Comparison of ENCODE assay signal across 9 cellular contexts in genomic region chr1:43994794-43995790, GRCh38. TPM values are rescaled to one million over a fixed set of nuclear protein-coding genes. Genes with fewer than 3 reads are reported as not detected.
DNase-seq lines count a peak whose midpoint lies in the region; ATAC-seq, FAIRE-seq and TF ChIP-seq lines count a peak whose summit lies in the region.
"Had no signal": no experiment of that assay in that cellular context is flagged by ENCODE, and none has a peak within 500 bp of the region (broad histone marks: within the 10 kb centered on the region; RNA-seq: fewer than 3 reads in every experiment).

No MANE protein-coding gene starts in this region.

- intact Hi-C loops in HepG2 (cut with micrococcal nuclease; ENCODE audit: unreplicated experiment), result loop anchor here (2.0 kb wide), 1 partner anchor 42 kb away; no protein-coding TSS in a partner anchor
- intact Hi-C loops in right lobe of liver (cut with DNase I), result no loop called here

- H3K4me3 ChIP-seq in HepG2 (replicated peaks in 1 of 3; ENCODE audit: insufficient read depth in 1 of 3, low read depth in 2 of 3, low read length in 3 of 3), result no peak overlapping the region
- no peak overlapping the region for H3K4me3 ChIP-seq in right lobe of liver
- no peak overlapping the region for H3K4me3 ChIP-seq in cardiac fibroblast (replicated peaks in 1 of 2; ENCODE audit: low read depth in 2 of 2, low read length in 2 of 2)
- H3K4me3 ChIP-seq in tibial nerve, result no peak overlapping the region

- H3K4me2 ChIP-seq in HepG2 (ENCODE audit: low read depth, low read length), result no peak overlapping the region

- no peak for TF ChIP-seq POLR2A in HepG2 (IDR thresholded peaks at IDR 0.05; ENCODE audit: insufficient read depth in 1 of 2, low read depth in 2 of 2, low read length in 2 of 2)
- TF ChIP-seq POLR2A in right lobe of liver (IDR thresholded peaks at IDR 0.05), result no peak
- no peak for TF ChIP-seq POLR2A in tibial nerve (IDR thresholded peaks at IDR 0.05)

- H3K9ac ChIP-seq in HepG2 (ENCODE audit: insufficient read depth, low read depth, low read length), result no peak overlapping the region

- no TSS peak for BruUV-seq in HepG2 (replicated peaks; lab: Mats Ljungman, UMichigan)

- DNase-seq in HepG2 (ENCODE audit: low spot score), result peak; percentile 40
- no peak for DNase-seq in right lobe of liver
- peak; percentile 44 for DNase-seq in NCI-H526 treated with DMSO at 0.1 percent for 48 hours (lab: John Stamatoyannopoulos, UW)
- DNase-seq in cardiac fibroblast (ENCODE audit: low read depth in 2 of 2), result peak; percentile 38 to 39
- DNase-seq in urothelium cell line (ENCODE audit: low spot score), result peak; percentile 68
- DNase-seq in tibial nerve (ENCODE audit: low spot score in 2 of 2), result no peak
- DNase-seq: effector CD4-positive, alpha-beta T cell had no signal

- no peaks in the 10 kb centered on the region for H3K9me3 ChIP-seq in HepG2 (ENCODE audit: low read length)
- no peaks in the 10 kb centered on the region for H3K9me3 ChIP-seq in right lobe of liver
- no peaks in the 10 kb centered on the region for H3K9me3 ChIP-seq in tibial nerve

- POLR2A ChIA-PET in HepG2 (lab: Yijun Ruan, JAX), result interaction anchor here (1.1 to 1.2 kb wide), 2 partner anchors 17 to 48 kb away, joined by 3 to 4 read pairs; no protein-coding TSS in a partner anchor

- H3K36me3 ChIP-seq in HepG2 (replicated peaks in 1 of 2; ENCODE audit: control insufficient read depth in 1 of 2, insufficient read depth in 2 of 2, low read length in 2 of 2) (peaks cover 2 to 3% of the 10 kb centered on the region in 2 experiments; a peak in 2 of 5 replicates), right lobe of liver (no peaks in the 10 kb centered on the region), tibial nerve (peaks cover 0 to 2% (median 0%) of the 10 kb centered on the region in 3 donors)

- no peaks in the 10 kb centered on the region for H4K20me1 ChIP-seq in HepG2 (ENCODE audit: insufficient read depth, low read length)

- H2AFZ ChIP-seq in HepG2 (ENCODE audit: low read length), result no peak overlapping the region

- FAIRE-seq in HepG2 (lab: Jason Lieb, UNC), result peak; percentile 50
- no peak for FAIRE-seq in urothelium cell line (lab: Jason Lieb, UNC)

- peak; percentile 57; the same call in 1 of the 2 replicates for TF ChIP-seq RAD21 in HepG2 (CRISPR knock-in tag; IDR thresholded peaks at IDR 0.05)

- no peak for TF ChIP-seq EP300 in HepG2 (IDR thresholded peaks at IDR 0.05; ENCODE audit: low read depth in 2 of 2, low read length in 2 of 2)
- no peak for TF ChIP-seq EP300 in HepG2 (CRISPR knock-in tag; IDR thresholded peaks at IDR 0.05; ENCODE audit: borderline replicate concordance)
- no peak for TF ChIP-seq EP300 in tibial nerve (IDR thresholded peaks at IDR 0.05)

- in situ Hi-C loops in HepG2 (cut with HindIII; ENCODE audit: extremely low pct_ligation_motif_present, low pct_unique_long_range_greater_than_20kb), result loop anchor here (5.0 kb wide), 1 partner anchor 37 kb away; the partner anchor contains the start of gene SLC6A9

- peak; percentile 86 for TF ChIP-seq CTCF in HepG2 (CRISPR knock-in tag; IDR thresholded peaks at IDR 0.05)
- peak in 2 of 4 donors; percentile 9 to 13 for TF ChIP-seq CTCF in right lobe of liver (IDR thresholded peaks at IDR 0.05)
- peak; percentile 44 for TF ChIP-seq CTCF in cardiac fibroblast (IDR thresholded peaks at IDR 0.05; ENCODE audit: low read depth, low read length)
- TF ChIP-seq CTCF in tibial nerve (IDR thresholded peaks at IDR 0.05), result no peak

- CTCF ChIA-PET in HepG2 (lab: Yijun Ruan, JAX; ENCODE audit: low intra/inter-chr PET ratio, low total read pairs), result interaction anchor here (1.3 to 1.5 kb wide), 2 partner anchors 41 to 53 kb away, joined by 6 to 8 read pairs; no protein-coding TSS in a partner anchor

- peak; percentile 63 for ATAC-seq in HepG2
- ATAC-seq in right lobe of liver, result no peak
- no peak for ATAC-seq in GM18870 (IDR thresholded peaks at IDR 0.05; ENCODE audit: unreplicated experiment)
- ATAC-seq in GM18520 (IDR thresholded peaks at IDR 0.05; ENCODE audit: unreplicated experiment), result no peak

- H3K27me3 ChIP-seq in HepG2 (ENCODE audit: control insufficient read depth in 1 of 2, insufficient read depth in 2 of 2, low read length in 2 of 2) (no peaks in the 10 kb centered on the region), right lobe of liver (no peaks in the 10 kb centered on the region), tibial nerve (no peaks in the 10 kb centered on the region)

- H3K4me1 ChIP-seq in HepG2 (ENCODE audit: insufficient read depth, low read length) (peaks cover 54% of the 10 kb centered on the region), right lobe of liver (peaks cover 0 to 7% (median 1%) of the 10 kb centered on the region in 4 donors), tibial nerve (peaks cover 0 to 37% (median 17%) of the 10 kb centered on the region in 4 donors)

- H3K27ac ChIP-seq in HepG2 (ENCODE audit: extremely low read length, insufficient read depth, low read length) (no peak overlapping the region), right lobe of liver (no peak overlapping the region), tibial nerve (no peak overlapping the region)

- WGBS in HepG2 (ENCODE audit: low lambda C conversion rate), result 46% methylated on average over 5 of the region's 15 CpGs
- 86% methylated on average over 3 of the region's 15 CpGs for WGBS in right lobe of liver (ENCODE audit: insufficient coverage, low coverage, low lambda C conversion rate, missing lambda C conversion rate)
- WGBS in tibial nerve, 2 donors, result 72 to 77% methylated on average over 13 to 14 of the region's 15 CpGs

- H3K79me2 ChIP-seq in HepG2 (ENCODE audit: insufficient read depth, low read length), result no peaks in the 10 kb centered on the region

RNA-seq across cellular contexts. Expression of gene CCDC24, which starts 3.7 kb away (rescaled TPM):
- total RNA-seq in HepG2 (2016; rRNA removed; fragmentation: Illumina TruSeq; extraction: Trizol), result 2.2 and 2.9 TPM in 2 replicates
- total RNA-seq in HepG2 (2016; cell fraction: cytosol; rRNA removed; fragmentation: Illumina TruSeq; extraction: Trizol; ENCODE audit: low read depth), result 0.79 and 2.4 TPM in 2 replicates
- total RNA-seq in HepG2 (2016; cell fraction: insoluble cytoplasmic fraction; rRNA removed; fragmentation: Illumina TruSeq; extraction: Trizol), result 0.95 and 2.5 TPM in 2 replicates
- 1.8 and 2.6 TPM in 2 replicates for total RNA-seq in HepG2 (2016; cell fraction: membrane; rRNA removed; fragmentation: Illumina TruSeq; extraction: Trizol)
- 2.8 and 3.1 TPM in 2 replicates for total RNA-seq in HepG2 (2016; cell fraction: nucleus; rRNA removed; fragmentation: Illumina TruSeq; extraction: Trizol)
- 1.4 and 1.8 TPM in 2 replicates for polyA plus RNA-seq in HepG2 (2011; rRNA removed)
- 0.59 and 0.82 TPM in 2 replicates for polyA plus RNA-seq in HepG2 (2011; cell fraction: cytosol; rRNA removed)
- polyA plus RNA-seq in HepG2 (2011; cell fraction: nucleus; rRNA removed), result 8.4 and 10.6 TPM in 2 replicates
- polyA plus RNA-seq in HepG2 (2012), result 2.3 and 3.3 TPM in 2 replicates
- 1.3 and 1.8 TPM in 2 replicates for polyA plus RNA-seq in HepG2 (2016; cell fraction: cytosol; fragmentation: Illumina TruSeq; extraction: Trizol; ENCODE audit: low read depth)
- 2.1 and 2.4 TPM in 2 replicates for polyA plus RNA-seq in HepG2 (2016; cell fraction: insoluble cytoplasmic fraction; fragmentation: Illumina TruSeq; extraction: Trizol; ENCODE audit: low read depth)
- polyA plus RNA-seq in HepG2 (2016; cell fraction: membrane; fragmentation: Illumina TruSeq; extraction: Trizol; ENCODE audit: low read depth), result 1.7 and 2.2 TPM in 2 replicates
- polyA plus RNA-seq in HepG2 (2016; cell fraction: nucleus; fragmentation: Illumina TruSeq; extraction: Trizol; ENCODE audit: insufficient read depth, low read depth), result 4.7 and 6.9 TPM in 2 replicates
- 1.1 and 1.6 TPM in 2 replicates for polyA minus RNA-seq in HepG2 (2011; rRNA and poly(A)+ RNA removed; ENCODE audit: low replicate concordance)
- polyA minus RNA-seq in HepG2 (2011; cell fraction: cytosol; rRNA and poly(A)+ RNA removed), result not detected in 2 replicates
- polyA minus RNA-seq in HepG2 (2011; cell fraction: nucleus; rRNA and poly(A)+ RNA removed), result 1.2 and 1.9 TPM in 2 replicates
- 1 to 10 TPM; 2.2 to 8.4 (median 3.5) TPM for total RNA-seq in right lobe of liver
- 10 to 100 TPM in 1 of 4 donors, 1 to 10 TPM in 3; 5.4 to 18.8 (median 8.9) TPM for total RNA-seq in tibial nerve

RNA-seq across cellular contexts. Expression of gene B4GALT2, which starts 16.1 kb away (rescaled TPM):
- total RNA-seq in HepG2 (2016; rRNA removed; fragmentation: Illumina TruSeq; extraction: Trizol) (56.5 and 78.0 TPM in 2 replicates), right lobe of liver (10 to 100 TPM; 13.4 to 49.5 (median 18.5) TPM), tibial nerve (10 to 100 TPM; 15.5 to 49.8 (median 21.1) TPM)
- 81.0 and 86.5 TPM in 2 replicates for total RNA-seq in HepG2 (2016; cell fraction: cytosol; rRNA removed; fragmentation: Illumina TruSeq; extraction: Trizol; ENCODE audit: low read depth)
- total RNA-seq in HepG2 (2016; cell fraction: insoluble cytoplasmic fraction; rRNA removed; fragmentation: Illumina TruSeq; extraction: Trizol), result 57.1 and 86.7 TPM in 2 replicates
- total RNA-seq in HepG2 (2016; cell fraction: membrane; rRNA removed; fragmentation: Illumina TruSeq; extraction: Trizol), result 144 and 151 TPM in 2 replicates
- total RNA-seq in HepG2 (2016; cell fraction: nucleus; rRNA removed; fragmentation: Illumina TruSeq; extraction: Trizol), result 42.0 and 49.7 TPM in 2 replicates
- 41.9 and 57.0 TPM in 2 replicates for polyA plus RNA-seq in HepG2 (2011; rRNA removed)
- 39.2 and 66.4 TPM in 2 replicates for polyA plus RNA-seq in HepG2 (2011; cell fraction: cytosol; rRNA removed)
- polyA plus RNA-seq in HepG2 (2011; cell fraction: nucleus; rRNA removed), result 53.0 and 54.3 TPM in 2 replicates
- polyA plus RNA-seq in HepG2 (2012), result 40.1 and 41.5 TPM in 2 replicates
- polyA plus RNA-seq in HepG2 (2016; cell fraction: cytosol; fragmentation: Illumina TruSeq; extraction: Trizol; ENCODE audit: low read depth), result 96.5 and 101 TPM in 2 replicates
- polyA plus RNA-seq in HepG2 (2016; cell fraction: insoluble cytoplasmic fraction; fragmentation: Illumina TruSeq; extraction: Trizol; ENCODE audit: low read depth), result 67.6 and 73.0 TPM in 2 replicates
- 132 and 145 TPM in 2 replicates for polyA plus RNA-seq in HepG2 (2016; cell fraction: membrane; fragmentation: Illumina TruSeq; extraction: Trizol; ENCODE audit: low read depth)
- polyA plus RNA-seq in HepG2 (2016; cell fraction: nucleus; fragmentation: Illumina TruSeq; extraction: Trizol; ENCODE audit: insufficient read depth, low read depth), result 86.0 and 90.4 TPM in 2 replicates
- polyA minus RNA-seq in HepG2 (2011; rRNA and poly(A)+ RNA removed; ENCODE audit: low replicate concordance), result 52.0 and 94.8 TPM in 2 replicates
- polyA minus RNA-seq in HepG2 (2011; cell fraction: cytosol; rRNA and poly(A)+ RNA removed), result 24.3 and 27.3 TPM in 2 replicates
- polyA minus RNA-seq in HepG2 (2011; cell fraction: nucleus; rRNA and poly(A)+ RNA removed), result 13.7 and 15.8 TPM in 2 replicates

RNA-seq across cellular contexts. Expression of gene ATP6V0B, which starts 20.3 kb away (rescaled TPM):
- total RNA-seq in HepG2 (2016; rRNA removed; fragmentation: Illumina TruSeq; extraction: Trizol) (76.4 and 161 TPM in 2 replicates), right lobe of liver (100 to 1,000 TPM in 2 of 6 experiments, 10 to 100 TPM in 4; 64.4 to 142 (median 76.9) TPM), tibial nerve (100 to 1,000 TPM; 101 to 132 (median 113) TPM)
- total RNA-seq in HepG2 (2016; cell fraction: cytosol; rRNA removed; fragmentation: Illumina TruSeq; extraction: Trizol; ENCODE audit: low read depth), result 117 and 155 TPM in 2 replicates
- total RNA-seq in HepG2 (2016; cell fraction: insoluble cytoplasmic fraction; rRNA removed; fragmentation: Illumina TruSeq; extraction: Trizol), result 83.5 and 169 TPM in 2 replicates
- 125 and 145 TPM in 2 replicates for total RNA-seq in HepG2 (2016; cell fraction: membrane; rRNA removed; fragmentation: Illumina TruSeq; extraction: Trizol)
- total RNA-seq in HepG2 (2016; cell fraction: nucleus; rRNA removed; fragmentation: Illumina TruSeq; extraction: Trizol), result 134 and 145 TPM in 2 replicates
- 157 and 169 TPM in 2 replicates for polyA plus RNA-seq in HepG2 (2011; rRNA removed)
- 171 and 212 TPM in 2 replicates for polyA plus RNA-seq in HepG2 (2011; cell fraction: cytosol; rRNA removed)
- polyA plus RNA-seq in HepG2 (2011; cell fraction: nucleus; rRNA removed), result 191 and 208 TPM in 2 replicates
- 45.1 and 96.9 TPM in 2 replicates for polyA plus RNA-seq in HepG2 (2012)
- 104 and 146 TPM in 2 replicates for polyA plus RNA-seq in HepG2 (2016; cell fraction: cytosol; fragmentation: Illumina TruSeq; extraction: Trizol; ENCODE audit: low read depth)
- polyA plus RNA-seq in HepG2 (2016; cell fraction: insoluble cytoplasmic fraction; fragmentation: Illumina TruSeq; extraction: Trizol; ENCODE audit: low read depth), result 64.0 and 66.5 TPM in 2 replicates
- polyA plus RNA-seq in HepG2 (2016; cell fraction: membrane; fragmentation: Illumina TruSeq; extraction: Trizol; ENCODE audit: low read depth), result 95.1 and 113 TPM in 2 replicates
- polyA plus RNA-seq in HepG2 (2016; cell fraction: nucleus; fragmentation: Illumina TruSeq; extraction: Trizol; ENCODE audit: insufficient read depth, low read depth), result 218 and 233 TPM in 2 replicates
- 161 and 288 TPM in 2 replicates for polyA minus RNA-seq in HepG2 (2011; rRNA and poly(A)+ RNA removed; ENCODE audit: low replicate concordance)
- 33.1 and 37.3 TPM in 2 replicates for polyA minus RNA-seq in HepG2 (2011; cell fraction: cytosol; rRNA and poly(A)+ RNA removed)
- polyA minus RNA-seq in HepG2 (2011; cell fraction: nucleus; rRNA and poly(A)+ RNA removed), result 51.0 and 60.8 TPM in 2 replicates

RNA-seq across cellular contexts. Expression of gene DPH2, which starts 25.3 kb away (rescaled TPM):
- total RNA-seq in HepG2 (2016; rRNA removed; fragmentation: Illumina TruSeq; extraction: Trizol) (38.3 and 40.5 TPM in 2 replicates), right lobe of liver (10 to 100 TPM in 5 of 6 experiments, 1 to 10 TPM in 1; 8.9 to 27.5 (median 12.0) TPM), tibial nerve (10 to 100 TPM; 25.7 to 41.7 (median 31.9) TPM)
- 15.2 TPM in 2 replicates for total RNA-seq in HepG2 (2016; cell fraction: cytosol; rRNA removed; fragmentation: Illumina TruSeq; extraction: Trizol; ENCODE audit: low read depth)
- total RNA-seq in HepG2 (2016; cell fraction: insoluble cytoplasmic fraction; rRNA removed; fragmentation: Illumina TruSeq; extraction: Trizol), result 33.0 and 37.1 TPM in 2 replicates
- 43.0 and 46.2 TPM in 2 replicates for total RNA-seq in HepG2 (2016; cell fraction: membrane; rRNA removed; fragmentation: Illumina TruSeq; extraction: Trizol)
- total RNA-seq in HepG2 (2016; cell fraction: nucleus; rRNA removed; fragmentation: Illumina TruSeq; extraction: Trizol), result 21.9 and 28.3 TPM in 2 replicates
- 32.2 and 39.3 TPM in 2 replicates for polyA plus RNA-seq in HepG2 (2011; rRNA removed)
- 29.8 and 30.1 TPM in 2 replicates for polyA plus RNA-seq in HepG2 (2011; cell fraction: cytosol; rRNA removed)
- 143 and 148 TPM in 2 replicates for polyA plus RNA-seq in HepG2 (2011; cell fraction: nucleus; rRNA removed)
- polyA plus RNA-seq in HepG2 (2012), result 16.3 and 20.7 TPM in 2 replicates
- polyA plus RNA-seq in HepG2 (2016; cell fraction: cytosol; fragmentation: Illumina TruSeq; extraction: Trizol; ENCODE audit: low read depth), result 16.6 and 18.7 TPM in 2 replicates
- 33.1 and 38.5 TPM in 2 replicates for polyA plus RNA-seq in HepG2 (2016; cell fraction: insoluble cytoplasmic fraction; fragmentation: Illumina TruSeq; extraction: Trizol; ENCODE audit: low read depth)
- 41.7 and 43.1 TPM in 2 replicates for polyA plus RNA-seq in HepG2 (2016; cell fraction: membrane; fragmentation: Illumina TruSeq; extraction: Trizol; ENCODE audit: low read depth)
- 50.3 and 52.5 TPM in 2 replicates for polyA plus RNA-seq in HepG2 (2016; cell fraction: nucleus; fragmentation: Illumina TruSeq; extraction: Trizol; ENCODE audit: insufficient read depth, low read depth)
- polyA minus RNA-seq in HepG2 (2011; rRNA and poly(A)+ RNA removed; ENCODE audit: low replicate concordance), result 71.2 and 144 TPM in 2 replicates
- 10.3 and 13.5 TPM in 2 replicates for polyA minus RNA-seq in HepG2 (2011; cell fraction: cytosol; rRNA and poly(A)+ RNA removed)
- polyA minus RNA-seq in HepG2 (2011; cell fraction: nucleus; rRNA and poly(A)+ RNA removed), result 36.7 and 43.0 TPM in 2 replicates

RNA-seq across cellular contexts. Expression of gene SLC6A9, which starts 36.2 kb away (rescaled TPM):
- total RNA-seq in HepG2 (2016; rRNA removed; fragmentation: Illumina TruSeq; extraction: Trizol), result 4.8 and 8.5 TPM in 2 replicates
- 1.5 and 2.2 TPM in 2 replicates for total RNA-seq in HepG2 (2016; cell fraction: cytosol; rRNA removed; fragmentation: Illumina TruSeq; extraction: Trizol; ENCODE audit: low read depth)
- total RNA-seq in HepG2 (2016; cell fraction: insoluble cytoplasmic fraction; rRNA removed; fragmentation: Illumina TruSeq; extraction: Trizol), result 3.6 and 8.3 TPM in 2 replicates
- 5.1 and 6.1 TPM in 2 replicates for total RNA-seq in HepG2 (2016; cell fraction: membrane; rRNA removed; fragmentation: Illumina TruSeq; extraction: Trizol)
- total RNA-seq in HepG2 (2016; cell fraction: nucleus; rRNA removed; fragmentation: Illumina TruSeq; extraction: Trizol), result 11.0 and 14.1 TPM in 2 replicates
- polyA plus RNA-seq in HepG2 (2011; rRNA removed), result 9.9 and 16.1 TPM in 2 replicates
- 7.9 and 8.4 TPM in 2 replicates for polyA plus RNA-seq in HepG2 (2011; cell fraction: cytosol; rRNA removed)
- 33.5 and 37.5 TPM in 2 replicates for polyA plus RNA-seq in HepG2 (2011; cell fraction: nucleus; rRNA removed)
- polyA plus RNA-seq in HepG2 (2012), result 11.7 and 19.4 TPM in 2 replicates
- polyA plus RNA-seq in HepG2 (2016; cell fraction: cytosol; fragmentation: Illumina TruSeq; extraction: Trizol; ENCODE audit: low read depth), result 2.5 TPM in 2 replicates
- 5.1 and 6.9 TPM in 2 replicates for polyA plus RNA-seq in HepG2 (2016; cell fraction: insoluble cytoplasmic fraction; fragmentation: Illumina TruSeq; extraction: Trizol; ENCODE audit: low read depth)
- polyA plus RNA-seq in HepG2 (2016; cell fraction: membrane; fragmentation: Illumina TruSeq; extraction: Trizol; ENCODE audit: low read depth), result 5.7 and 5.9 TPM in 2 replicates
- polyA plus RNA-seq in HepG2 (2016; cell fraction: nucleus; fragmentation: Illumina TruSeq; extraction: Trizol; ENCODE audit: insufficient read depth, low read depth), result 20.8 and 22.7 TPM in 2 replicates
- 32.9 and 95.0 TPM in 2 replicates for polyA minus RNA-seq in HepG2 (2011; rRNA and poly(A)+ RNA removed; ENCODE audit: low replicate concordance)
- polyA minus RNA-seq in HepG2 (2011; cell fraction: cytosol; rRNA and poly(A)+ RNA removed), result 7.2 and 7.7 TPM in 2 replicates
- 11.1 and 11.3 TPM in 2 replicates for polyA minus RNA-seq in HepG2 (2011; cell fraction: nucleus; rRNA and poly(A)+ RNA removed)
- 1 to 10 TPM in 4 of 6 experiments, under 1 TPM in 2; 0.78 to 2.2 (median 1.9) TPM for total RNA-seq in right lobe of liver
- 1 to 10 TPM in 1 of 4 donors, under 1 TPM in 3; 0.42 to 1.8 (median 0.83) TPM for total RNA-seq in tibial nerve

Comparison
In these comparisons a context has a peak if more than half of its experiments do, and no peak if none do; other contexts are left out.
1. DNase-seq: peak in HepG2 (single experiment), NCI-H526 treated with DMSO at 0.1 percent for 48 hours (single experiment), cardiac fibroblast (2 of 2) and urothelium cell line (single experiment); none in right lobe of liver (0 of 3) and tibial nerve (0 of 2).
2. CTCF ChIP-seq: peak in HepG2 (single experiment) and cardiac fibroblast (single experiment); none in tibial nerve (0 of 5).